ENCODE assay signal across 8 cellular contexts in the genomic region with DNA sequence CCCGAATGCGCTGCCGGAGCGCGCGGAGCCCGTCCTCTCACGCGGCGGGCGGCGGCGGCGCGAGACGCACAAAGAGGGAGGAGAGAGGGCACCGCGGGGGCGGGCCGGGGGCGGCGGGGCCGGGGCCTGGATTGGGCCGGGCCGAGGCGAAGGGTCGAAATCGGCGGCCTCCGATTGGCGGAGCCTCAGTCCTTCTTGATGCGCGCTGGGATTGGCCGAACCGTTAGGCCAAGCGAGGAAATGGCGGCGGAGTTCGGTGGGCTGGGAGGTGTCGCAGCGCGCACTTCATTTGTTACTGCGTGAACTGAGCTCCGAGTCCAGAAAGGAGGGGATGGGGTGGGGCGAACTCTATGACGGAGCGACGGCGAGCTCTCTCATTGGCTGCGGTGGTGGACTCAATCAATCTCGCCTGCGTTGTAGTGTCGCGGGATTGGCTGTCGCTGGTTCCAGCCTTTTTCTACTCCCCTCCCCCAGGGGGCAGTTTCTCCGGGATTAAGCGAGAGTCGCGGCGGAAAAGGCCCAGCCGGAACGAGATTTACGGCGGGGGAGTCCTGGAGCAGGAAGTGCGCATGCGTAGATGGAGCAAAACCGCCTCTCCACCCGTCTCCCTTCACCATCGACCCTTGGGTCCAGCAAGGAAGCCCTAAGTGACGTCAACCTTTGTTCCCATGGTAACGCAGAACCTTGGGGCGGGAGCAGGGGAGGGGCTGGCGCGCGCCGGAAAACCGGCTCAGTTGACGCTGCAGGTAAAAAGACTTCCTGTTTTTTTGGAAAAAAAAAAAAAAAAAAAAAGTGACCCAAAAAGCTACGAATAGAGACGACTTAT. TPM values are rescaled to one million over a fixed set of nuclear protein-coding genes. Genes with fewer than 3 reads are reported as not detected.
DNase-seq lines count a peak whose midpoint lies in the region; ATAC-seq and FAIRE-seq lines count a peak whose summit lies in the region.

A gene with protein sequence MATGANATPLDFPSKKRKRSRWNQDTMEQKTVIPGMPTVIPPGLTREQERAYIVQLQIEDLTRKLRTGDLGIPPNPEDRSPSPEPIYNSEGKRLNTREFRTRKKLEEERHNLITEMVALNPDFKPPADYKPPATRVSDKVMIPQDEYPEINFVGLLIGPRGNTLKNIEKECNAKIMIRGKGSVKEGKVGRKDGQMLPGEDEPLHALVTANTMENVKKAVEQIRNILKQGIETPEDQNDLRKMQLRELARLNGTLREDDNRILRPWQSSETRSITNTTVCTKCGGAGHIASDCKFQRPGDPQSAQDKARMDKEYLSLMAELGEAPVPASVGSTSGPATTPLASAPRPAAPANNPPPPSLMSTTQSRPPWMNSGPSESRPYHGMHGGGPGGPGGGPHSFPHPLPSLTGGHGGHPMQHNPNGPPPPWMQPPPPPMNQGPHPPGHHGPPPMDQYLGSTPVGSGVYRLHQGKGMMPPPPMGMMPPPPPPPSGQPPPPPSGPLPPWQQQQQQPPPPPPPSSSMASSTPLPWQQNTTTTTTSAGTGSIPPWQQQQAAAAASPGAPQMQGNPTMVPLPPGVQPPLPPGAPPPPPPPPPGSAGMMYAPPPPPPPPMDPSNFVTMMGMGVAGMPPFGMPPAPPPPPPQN (minus strand): TSS at position 70 of the 826 bp plus-strand sequence. CDS start 150 bp downstream, outside the sequence.

- peak within 1 kb of the TSS in 1 of 2 experiments; percentile 31 for H2BK12ac ChIP-seq in mesenchymal stem cell (ENCODE audit: low read length in 2 of 2)

- H3K18ac ChIP-seq in mesenchymal stem cell (ENCODE audit: low read depth in 1 of 2, low read length in 2 of 2): peak within 1 kb of the TSS; percentile 92 to 93

- H3K36me3 ChIP-seq in endocrine pancreas (ENCODE audit: control insufficient read depth, insufficient read depth, low read length): peaks cover 7% of the 10 kb centered on the region
- H3K36me3 ChIP-seq in mesenchymal stem cell (ENCODE audit: control insufficient read depth in 1 of 2, insufficient read depth in 2 of 2, low read depth in 1 of 2, low read length in 2 of 2): peaks cover 14 to 41% of the 10 kb centered on the region in 2 experiments

- no peaks in the 10 kb centered on the region for H3K27me3 ChIP-seq in endocrine pancreas (ENCODE audit: control insufficient read depth, insufficient read depth, low read length)
- H3K27me3 ChIP-seq in mesenchymal stem cell (ENCODE audit: control insufficient read depth in 1 of 2, insufficient read depth in 1 of 2, low read length in 2 of 2): no peaks in the 10 kb centered on the region

- peak within 1 kb of the TSS; percentile 94 for H4K91ac ChIP-seq in mesenchymal stem cell (ENCODE audit: low read length)

- H2AFZ ChIP-seq in mesenchymal stem cell (ENCODE audit: low read depth, low read length): peak within 1 kb of the TSS; percentile 39

- under 1% methylated on average over 57 of the region's 80 CpGs for WGBS in mesenchymal stem cell

- H3K4me1 ChIP-seq in endocrine pancreas (ENCODE audit: control insufficient read depth, insufficient read depth, low read length) (peaks cover 16% of the 10 kb centered on the region), mesenchymal stem cell (ENCODE audit: control insufficient read depth, insufficient read depth, low read depth, low read length) (peaks cover 6% of the 10 kb centered on the region)

- H2BK120ac ChIP-seq in mesenchymal stem cell (ENCODE audit: low read depth, low read length): peak within 1 kb of the TSS; percentile 88

- no peak within 1 kb of the TSS for H2AK5ac ChIP-seq in mesenchymal stem cell (ENCODE audit: low read length, severe bottlenecking)

- H3K9ac ChIP-seq in endocrine pancreas (ENCODE audit: control insufficient read depth, insufficient read depth, low read length) (peak within 1 kb of the TSS; percentile 98), mesenchymal stem cell (ENCODE audit: low read length) (peak within 1 kb of the TSS; percentile 94)

- H2BK15ac ChIP-seq in mesenchymal stem cell (ENCODE audit: low read depth, poor library complexity, severe bottlenecking): peak within 1 kb of the TSS; percentile 52

- H3K27ac ChIP-seq in mesenchymal stem cell (ENCODE audit: low read length, poor library complexity, severe bottlenecking): peak within 1 kb of the TSS; percentile 84

- H3K4me2 ChIP-seq in mesenchymal stem cell (ENCODE audit: low read length, poor library complexity, severe bottlenecking): peak within 1 kb of the TSS; percentile 89

- peak; percentile 100 for DNase-seq in COR-L47 (lab: John Stamatoyannopoulos, UW)
- DNase-seq in HTR-8/SVneo (ENCODE audit: insufficient read length, low spot score): peak; percentile 98
- DNase-seq in NOMO-1 treated with dmso at 0.1 percent for 144 hours (lab: John Stamatoyannopoulos, UW; ENCODE audit: unreplicated experiment): peak; percentile 100
- DNase-seq in activated CD8-positive, alpha-beta memory T cell treated with anti-CD3 and anti-CD28 coated beads for 48 hours (ENCODE audit: low read depth in 2 of 3, low spot score in 2 of 3): peak; percentile 89 to 98 (median 95)
- peak; percentile 100 for DNase-seq in mesenchymal stem cell
- peak; percentile 97 for DNase-seq in stimulated activated CD8-positive, alpha-beta memory T cell treated with anti-CD3 and anti-CD28 coated beads, Interleukin-12 subunit alpha, Interleukin-12 subunit beta, amount 100 ng/mL, for 4 hours (ENCODE audit: low read depth)

- H4K8ac ChIP-seq in mesenchymal stem cell (ENCODE audit: low read length): peak within 1 kb of the TSS; percentile 92

- peak within 1 kb of the TSS in 1 of 2 experiments; percentile 98 for H3K23ac ChIP-seq in mesenchymal stem cell (ENCODE audit: low read length in 2 of 2)

- peak; percentile 92 for FAIRE-seq in HTR-8/SVneo (lab: Jason Lieb, UNC)

- peak within 1 kb of the TSS; percentile 99 for H2BK5ac ChIP-seq in mesenchymal stem cell (ENCODE audit: low read depth, low read length, poor library complexity, severe bottlenecking)

- H3K14ac ChIP-seq in mesenchymal stem cell (ENCODE audit: low read length in 2 of 2): peak within 1 kb of the TSS; percentile 95 to 96

- H3K9me3 ChIP-seq in endocrine pancreas (ENCODE audit: control insufficient read depth, low read length): no peaks in the 10 kb centered on the region
- H3K9me3 ChIP-seq in mesenchymal stem cell (ENCODE audit: control insufficient read depth, low read length): no peaks in the 10 kb centered on the region

- H3K79me1 ChIP-seq in mesenchymal stem cell (replicated peaks; ENCODE audit: low read length, poor library complexity, severe bottlenecking): peaks cover 1% of the 10 kb centered on the region

- H3K4ac ChIP-seq in mesenchymal stem cell (ENCODE audit: low read depth in 1 of 2, low read length in 2 of 2): peak within 1 kb of the TSS; percentile 86 to 97

- peak within 1 kb of the TSS; percentile 93 for H3K4me3 ChIP-seq in endocrine pancreas (ENCODE audit: control insufficient read depth, insufficient read depth, low read length)
- peak within 1 kb of the TSS; percentile 95 for H3K4me3 ChIP-seq in mesenchymal stem cell (ENCODE audit: insufficient read depth in 1 of 2, low read depth in 1 of 2, low read length in 2 of 2)

- peak; percentile 69 for ATAC-seq in GM21367 (IDR thresholded peaks at IDR 0.05; ENCODE audit: unreplicated experiment)

RNA-seq across cellular contexts. Expression of the gene that starts here (rescaled TPM):
- polyA plus RNA-seq in mesenchymal stem cell (2013, experiment 1 of 2): 124 TPM
- polyA plus RNA-seq in mesenchymal stem cell (2013, experiment 2 of 2): 118 TPM

Comparison
In these comparisons a context has a peak if more than half of its experiments do, and no peak if none do; other contexts are left out.
1. Peak in every context shown above with its lines: DNase-seq, ATAC-seq, H3K4me3 ChIP-seq and H3K27ac ChIP-seq.